ENCODE assay signal across 8 cellular contexts in genomic region chr4:69830529-69831269, GRCh38. TPM values are rescaled to one million over a fixed set of nuclear protein-coding genes. Genes with fewer than 3 reads are reported as not detected.
A peak's percentile ranks its signal among the peaks of the same experiment; 100 is the strongest.
DNase-seq lines count a peak whose midpoint lies in the region; ATAC-seq and TF ChIP-seq lines count a peak whose summit lies in the region.

No MANE protein-coding gene starts in this region.

- peak overlapping the region; percentile 13 to 60 (median 53) for H3K27ac ChIP-seq in right lobe of liver
- H3K27ac ChIP-seq in gastrocnemius medialis: no peak overlapping the region

- TF ChIP-seq CTCF in GM12865 (IDR thresholded peaks at IDR 0.05; ENCODE audit: insufficient read depth, low read depth, low read length, missing control alignments) (no peak), right lobe of liver (IDR thresholded peaks at IDR 0.05) (peak in 2 of 4 donors; percentile 12 to 30), gastrocnemius medialis (IDR thresholded peaks at IDR 0.05 in 4 of 5, conservative IDR thresholded peaks at IDR 0.05 in 1 of 5) (no peak)

- intact Hi-C loops in right lobe of liver (cut with DNase I): no loop called here
- intact Hi-C loops in gastrocnemius medialis (cut with DNase I; ENCODE audit: low total_unique reads): no loop called here

- peak; percentile 32 for TF ChIP-seq POLR2A in right lobe of liver (IDR thresholded peaks at IDR 0.05)
- no peak for TF ChIP-seq POLR2A in gastrocnemius medialis (IDR thresholded peaks at IDR 0.05)

- CTCF ChIA-PET in T-cell (lab: Charles Lee): interaction anchor here in 1 of 2 donors (0.6 to 1.4 kb wide), 2 partner anchors 50 to 202 kb away, joined by 3 to 7 read pairs; no protein-coding TSS in a partner anchor

- WGBS in right lobe of liver (ENCODE audit: insufficient coverage, low coverage, low lambda C conversion rate, missing lambda C conversion rate): 34% methylated on average over 4 of the region's 6 CpGs

- ATAC-seq in HG02981 (IDR thresholded peaks at IDR 0.05; ENCODE audit: unreplicated experiment): peak; percentile 30
- ATAC-seq in T-cell (replicated peaks in 1 of 4): peak in 2 of 4 experiments; percentile 34 to 35
- ATAC-seq in right lobe of liver: peak; percentile 82 to 86 (median 86)
- no peak for ATAC-seq in gastrocnemius medialis
- no peak for ATAC-seq in GM21528 (IDR thresholded peaks at IDR 0.05; ENCODE audit: low FRiP score, unreplicated experiment)

- POLR2A ChIA-PET in T-cell (lab: Charles Lee): no interaction called here

- H3K27ac Mint-ChIP-seq in T-cell: no peak overlapping the region

- no peaks in the 10 kb centered on the region for H3K9me3 Mint-ChIP-seq in T-cell

- no peaks in the 10 kb centered on the region for H3K36me3 Mint-ChIP-seq in T-cell

- H3K27me3 Mint-ChIP-seq in T-cell: no peaks in the 10 kb centered on the region

- H3K36me3 ChIP-seq in right lobe of liver (no peaks in the 10 kb centered on the region), gastrocnemius medialis (no peaks in the 10 kb centered on the region)

- H3K4me3 ChIP-seq in GM12865 (ENCODE audit: low read depth, low read length): no peak overlapping the region
- H3K4me3 ChIP-seq in right lobe of liver: no peak overlapping the region
- no peak overlapping the region for H3K4me3 ChIP-seq in gastrocnemius medialis

- no peaks in the 10 kb centered on the region for H3K27me3 ChIP-seq in right lobe of liver
- H3K27me3 ChIP-seq in gastrocnemius medialis: no peaks in the 10 kb centered on the region

- in situ Hi-C loops in gastrocnemius medialis (cut with MboI; ENCODE audit: low sequenced_read_pairs in 4 of 4): no loop called here

- peak overlapping the region in 2 of 3 donors; percentile 80 to 83 for H3K4me3 Mint-ChIP-seq in T-cell

- peaks cover 0 to 41% (median 17%) of the 10 kb centered on the region in 4 donors for H3K4me1 ChIP-seq in right lobe of liver
- no peaks in the 10 kb centered on the region for H3K4me1 ChIP-seq in gastrocnemius medialis

- H3K9me3 ChIP-seq in right lobe of liver (no peaks in the 10 kb centered on the region), gastrocnemius medialis (no peaks in the 10 kb centered on the region)

- peaks cover 12 to 21% (median 13%) of the 10 kb centered on the region in 3 donors for H3K4me1 Mint-ChIP-seq in T-cell

- DNase-seq in GM12865 (ENCODE audit: low read depth) (peak; percentile 36), T-cell (peak in 2 of 34 experiments; percentile 7 to 8), right lobe of liver (peak; percentile 48 to 70 (median 57)), gastrocnemius medialis (no peak), DMS79 treated with DMSO at 0.1 percent for 48 hours (lab: John Stamatoyannopoulos, UW) (no peak)
- DNase-seq in activated CD8-positive, alpha-beta memory T cell treated with anti-CD3 and anti-CD28 coated beads for 24 hours: no peak

RNA-seq across cellular contexts. Expression of gene SULT1E1, which starts 29.2 kb away (rescaled TPM):
- total RNA-seq in T-cell (not detected), right lobe of liver (10 to 100 TPM in 2 of 6 experiments, 1 to 10 TPM in 4; 5.1 to 22.3 (median 6.6) TPM), gastrocnemius medialis (not detected)

Comparison
In these comparisons a context has a peak if more than half of its experiments do, and no peak if none do; other contexts are left out.
1. DNase-seq: peak in GM12865 (single experiment) and right lobe of liver (3 of 3); none in gastrocnemius medialis (0 of 2), activated CD8-positive, alpha-beta memory T cell treated with anti-CD3 and anti-CD28 coated beads for 24 hours (single experiment) and DMS79 treated with DMSO at 0.1 percent for 48 hours (single experiment).
2. ATAC-seq: peak in HG02981 (single experiment) and right lobe of liver (4 of 4); none in gastrocnemius medialis (0 of 2) and GM21528 (single experiment).
3. H3K27ac ChIP-seq: peak in right lobe of liver (3 of 3); none in gastrocnemius medialis (0 of 4).
4. RNA of gene SULT1E1, which starts 29.2 kb away (total RNA-seq): 5.1 to 22.3 TPM in right lobe of liver; not detected in T-cell and not detected in gastrocnemius medialis; every median in the first group is over 4 times any median in the second.